Comparison of ENCODE assay signal across 32 cellular contexts in the genomic region with DNA sequence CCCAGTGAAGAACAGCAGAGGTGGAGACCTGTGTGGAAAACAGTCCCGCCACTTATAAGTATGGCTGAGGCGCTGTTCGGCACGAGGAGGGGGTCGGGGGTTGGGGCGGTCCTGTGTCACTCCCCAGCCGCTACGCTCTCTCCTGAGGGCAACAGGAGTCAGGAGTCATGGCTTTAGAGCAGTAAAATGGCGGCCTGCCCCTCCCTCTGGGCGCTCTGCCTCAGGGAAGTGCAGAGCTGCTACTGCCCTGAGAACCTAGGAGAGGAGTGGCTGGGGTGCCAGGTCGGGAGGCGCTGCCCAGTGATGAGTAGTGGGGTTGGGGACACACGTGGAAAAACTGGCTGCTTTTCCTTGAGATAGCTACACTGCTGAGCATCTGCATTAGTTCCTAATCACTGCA.
"Had no signal": no experiment of that assay in that cellular context is flagged by ENCODE, and none has a peak within 500 bp of the region (broad histone marks: within the 10 kb centered on the region; RNA-seq: fewer than 3 reads in every experiment).

No MANE protein-coding gene starts in this region.

- H3K27me3 ChIP-seq: body of pancreas, brain microvascular endothelial cell had no signal

- H3K36me3 ChIP-seq: adrenal gland, brain microvascular endothelial cell, breast epithelium had no signal

- H3K4me1 ChIP-seq: adrenal gland, body of pancreas, breast epithelium had no signal

- H3K9me3 ChIP-seq: adrenal gland, body of pancreas, breast epithelium had no signal

- H3K4me3 ChIP-seq: adrenal gland, body of pancreas, breast epithelium had no signal

- DNase-seq: activated B cell treated with CpG ODN at 0.5 μM for 24 hours; activated CD4-positive, alpha-beta memory T cell treated with anti-CD3 and anti-CD28 coated beads for 36 hours; activated CD4-positive, alpha-beta T cell treated with anti-CD3 and anti-CD28 coated beads for 4 hours; activated CD4-positive, alpha-beta T cell treated with anti-CD3 and anti-CD28 coated beads, Interleukin-2, amount 10 ng/mL, durations not matched to agents 24 days and 14 days; activated CD4-positive, alpha-beta T cell treated with anti-CD3 and anti-CD28 coated beads, Interleukin-2, amount 50 U/mL, for 1 hour; activated CD4-positive, alpha-beta T cell treated with anti-CD3 and anti-CD28 coated beads, Interleukin-2, amount 50 U/mL, for 4 hours; activated CD4-positive, CD25-positive, alpha-beta regulatory T cell treated with anti-CD3 and anti-CD28 coated beads, Interleukin-2, amount 50 U/mL, for 72 hours; activated CD8-positive, alpha-beta memory T cell treated with anti-CD3 and anti-CD28 coated beads, Interleukin-2, amount 50 U/mL, for 4 hours; activated CD8-positive, alpha-beta T cell treated with anti-CD3 and anti-CD28 coated beads for 36 hours; activated effector memory CD4-positive, alpha-beta T cell treated with anti-CD3 and anti-CD28 coated beads, Interleukin-2, amount 50 U/mL, for 16 hours; activated gamma-delta T cell treated with Interleukin-2 at 50 U/mL for 16 hours; activated naive CD4-positive, alpha-beta T cell; activated naive CD4-positive, alpha-beta T cell treated with anti-CD3 and anti-CD28 coated beads for 36 hours; activated naive CD4-positive, alpha-beta T cell treated with anti-CD3 and anti-CD28 coated beads, Interleukin-2, amount 50 U/mL, for 16 hours; activated naive CD8-positive, alpha-beta T cell treated with anti-CD3 and anti-CD28 coated beads for 36 hours; activated T-cell treated with anti-CD3 and anti-CD28 coated beads for 4 hours; activated T-cell treated with anti-CD3 and anti-CD28 coated beads, Interleukin-2, amount 50 U/mL, for 1 hour; activated T-cell treated with anti-CD3 and anti-CD28 coated beads, Interleukin-2, amount 50 U/mL, for 4 hours; activated T-cell treated with anti-CD3 and anti-CD28 coated beads, Interleukin-2, amount 50 U/mL, for 72 hours; adrenal gland; amniotic stem cell; body of pancreas; brain microvascular endothelial cell; central memory CD4-positive, alpha-beta T cell; SW 1271; T-helper 1 cell; T-helper 2 cell; T-helper 9 cell had no signal

- H3K27ac ChIP-seq: adrenal gland, body of pancreas, brain microvascular endothelial cell, breast epithelium, VCaP had no signal

- ATAC-seq: activated CD8-positive, alpha-beta T cell treated with anti-CD3 and anti-CD28 coated beads for 36 hours; activated naive CD4-positive, alpha-beta T cell treated with anti-CD3 and anti-CD28 coated beads, Interleukin-2, amount 50 U/mL, for 72 hours; activated T-cell treated with anti-CD3 and anti-CD28 coated beads, Interleukin-2, amount 50 U/mL, for 4 hours; activated T-cell treated with anti-CD3 and anti-CD28 coated beads, Interleukin-2, amount 50 U/mL, for 72 hours; activated T-helper 17 cell treated with anti-CD3 and anti-CD28 coated beads, Interleukin-2, amount 50 U/mL, for 72 hours; body of pancreas had no signal
